In the genomic region with DNA sequence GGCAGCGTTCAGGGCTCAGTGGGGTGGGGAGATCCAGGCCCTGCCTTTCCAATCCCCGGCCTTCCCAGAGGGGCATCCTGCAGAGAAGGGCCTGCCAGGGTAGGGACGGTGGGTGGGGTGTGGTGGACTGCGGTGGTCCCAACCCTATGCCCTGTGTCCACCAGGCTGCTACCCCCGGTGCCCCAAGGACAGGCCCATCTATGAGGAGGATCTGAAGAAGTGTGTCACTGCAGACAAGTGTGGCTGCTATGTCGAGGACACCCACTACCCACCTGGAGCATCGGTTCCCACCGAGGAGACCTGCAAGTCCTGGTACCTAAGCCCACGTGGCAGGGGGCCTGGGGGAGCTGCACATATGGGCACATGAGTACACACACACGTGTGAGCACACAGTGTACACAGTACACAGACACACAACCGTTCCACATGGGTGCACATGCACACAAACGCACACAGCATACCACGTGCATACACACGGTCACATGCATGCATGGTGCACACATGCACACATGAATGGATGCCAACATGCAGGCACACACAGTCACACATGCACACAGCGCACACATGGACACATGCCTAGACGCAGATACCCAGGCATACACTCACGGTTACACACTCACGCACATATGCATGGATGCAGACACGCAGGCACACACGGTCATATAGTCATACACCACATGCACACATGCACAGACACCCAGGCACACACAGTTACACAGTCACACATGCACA, we compare ENCODE assay signal across 24 cellular contexts. TPM values are rescaled to one million over a fixed set of nuclear protein-coding genes. Genes with fewer than 3 reads are reported as not detected.
"Had no signal": no experiment of that assay in that cellular context is flagged by ENCODE, and none has a peak within 500 bp of the region (broad histone marks: within the 10 kb centered on the region; RNA-seq: fewer than 3 reads in every experiment).

No MANE protein-coding gene starts in this region.

- H2AFZ ChIP-seq: parathyroid adenoma had no signal

- H3K4me3 Mint-ChIP-seq: activated CD4-positive, alpha-beta memory T cell treated with anti-CD3 and anti-CD28 coated beads for 36 hours; activated naive CD8-positive, alpha-beta T cell treated with anti-CD3 and anti-CD28 coated beads, Interleukin-2, amount 50 U/mL, for 24 hours; brain; memory B cell; nephron; stimulated activated naive CD8-positive, alpha-beta T cell treated with anti-CD3 and anti-CD28 coated beads, Interleukin-15, amount 100 ng/mL, for 72 hours had no signal

- H3K27ac ChIP-seq: foreskin keratinocyte, parathyroid adenoma, sigmoid colon, tibial artery had no signal

- H3K9ac ChIP-seq: parathyroid adenoma had no signal

- H3K79me2 ChIP-seq: parathyroid adenoma had no signal

- H3K36me3 Mint-ChIP-seq: activated CD4-positive, alpha-beta memory T cell treated with anti-CD3 and anti-CD28 coated beads for 36 hours; brain; memory B cell had no signal

- H3K4me1 ChIP-seq: foreskin keratinocyte, parathyroid adenoma, sigmoid colon, tibial artery had no signal

- H3K36me3 ChIP-seq: sigmoid colon, tibial artery had no signal

- H3K9me3 ChIP-seq: sigmoid colon, tibial artery had no signal

- H3K27ac Mint-ChIP-seq: activated CD4-positive, alpha-beta memory T cell treated with anti-CD3 and anti-CD28 coated beads for 36 hours; activated naive CD8-positive, alpha-beta T cell treated with anti-CD3 and anti-CD28 coated beads, Interleukin-2, amount 50 U/mL, for 24 hours; brain; memory B cell; nephron; stimulated activated naive CD8-positive, alpha-beta T cell treated with anti-CD3 and anti-CD28 coated beads, Interleukin-15, amount 100 ng/mL, for 72 hours had no signal

- DNase-seq: activated CD4-positive, alpha-beta memory T cell treated with anti-CD3 and anti-CD28 coated beads for 36 hours; activated CD4-positive, alpha-beta T cell treated with anti-CD3 and anti-CD28 coated beads for 48 hours; activated effector memory CD4-positive, alpha-beta T cell treated with anti-CD3 and anti-CD28 coated beads, Interleukin-2, amount 50 U/mL, for 16 hours; activated naive CD4-positive, alpha-beta T cell treated with anti-CD3 and anti-CD28 coated beads, Interleukin-2, amount 50 U/mL, for 16 hours; activated naive CD8-positive, alpha-beta T cell treated with anti-CD3 and anti-CD28 coated beads, Interleukin-2, amount 50 U/mL, for 24 hours; anterior cingulate cortex; central memory CD4-positive, alpha-beta T cell; effector memory CD4-positive, alpha-beta T cell; foreskin keratinocyte; nucleus accumbens; sigmoid colon; stimulated activated CD4-positive, alpha-beta T cell treated with anti-CD3 and anti-CD28 coated beads, Interleukin-4, amount 100 ng/mL, for 24 hours; stimulated activated naive CD8-positive, alpha-beta T cell treated with anti-CD3 and anti-CD28 coated beads, Interleukin-15, amount 100 ng/mL, for 72 hours; T-helper 2 cell; tibial artery had no signal

- H3K4me3 ChIP-seq: sigmoid colon, tibial artery had no signal

- ATAC-seq: activated naive CD8-positive, alpha-beta T cell treated with anti-CD3 and anti-CD28 coated beads, Interleukin-2, amount 50 U/mL, for 24 hours; foreskin keratinocyte; stimulated activated naive CD8-positive, alpha-beta T cell treated with anti-CD3 and anti-CD28 coated beads, Interleukin-15, amount 100 ng/mL, for 72 hours had no signal

- H3K27me3 ChIP-seq: foreskin keratinocyte, sigmoid colon had no signal

- H3K27me3 Mint-ChIP-seq: activated CD4-positive, alpha-beta memory T cell treated with anti-CD3 and anti-CD28 coated beads for 36 hours; activated naive CD8-positive, alpha-beta T cell treated with anti-CD3 and anti-CD28 coated beads, Interleukin-2, amount 50 U/mL, for 24 hours; memory B cell; stimulated activated naive CD8-positive, alpha-beta T cell treated with anti-CD3 and anti-CD28 coated beads, Interleukin-15, amount 100 ng/mL, for 72 hours had no signal

- H3K4me1 Mint-ChIP-seq: activated naive CD8-positive, alpha-beta T cell treated with anti-CD3 and anti-CD28 coated beads, Interleukin-2, amount 50 U/mL, for 24 hours; brain; nephron; stimulated activated naive CD8-positive, alpha-beta T cell treated with anti-CD3 and anti-CD28 coated beads, Interleukin-15, amount 100 ng/mL, for 72 hours had no signal

RNA-seq across cellular contexts. Expression of a gene that starts 16.1 kb away (rescaled TPM):
- total RNA-seq: activated CD4-positive, alpha-beta memory T cell treated with anti-CD3 and anti-CD28 coated beads for 36 hours; dermis microvascular lymphatic vessel endothelial cell; foreskin keratinocyte; glomerular endothelial cell; kidney epithelial cell; liver; myocyte had no signal
- polyA plus RNA-seq: foreskin keratinocyte had no signal

RNA-seq across cellular contexts. Expression of a gene that starts 54.2 kb away (rescaled TPM):
- total RNA-seq: activated CD4-positive, alpha-beta memory T cell treated with anti-CD3 and anti-CD28 coated beads for 36 hours; dermis microvascular lymphatic vessel endothelial cell; foreskin keratinocyte; glomerular endothelial cell; kidney epithelial cell; myocyte; sigmoid colon had no signal
- polyA plus RNA-seq: foreskin keratinocyte had no signal
